Comparison of ENCODE assay signal across 10 cellular contexts in genomic region chr6:160348209-160348551, GRCh38. TPM values are rescaled to one million over a fixed set of nuclear protein-coding genes. Genes with fewer than 3 reads are reported as not detected.
DNase-seq lines count a peak whose midpoint lies in the region; ATAC-seq, FAIRE-seq and TF ChIP-seq lines count a peak whose summit lies in the region.
"Had no signal": no experiment of that assay in that cellular context is flagged by ENCODE, and none has a peak within 500 bp of the region (broad histone marks: within the 10 kb centered on the region; RNA-seq: fewer than 3 reads in every experiment).

TSS of gene SLC22A3 (plus strand) at chr6:160348378. CDS start at chr6:160348420, 42 bp downstream.

- TF ChIP-seq CTCF in HFF-Myc (IDR thresholded peaks at IDR 0.05; ENCODE audit: low read depth, low read length, missing control alignments) (no peak), breast epithelium (IDR thresholded peaks at IDR 0.05) (no peak)

- no peak for FAIRE-seq in urothelium cell line (lab: Jason Lieb, UNC)
- FAIRE-seq: K562 had no signal

- intact Hi-C loops in breast epithelium (cut with DNase I; ENCODE audit: low total_unique reads), result no loop called here

- H3K27ac ChIP-seq in breast epithelium, result peak within 1 kb of the TSS in 1 of 2 donors; percentile 45

- no peaks in the 10 kb centered on the region for H3K9me3 ChIP-seq in breast epithelium

- no peak for TF ChIP-seq POLR2A in breast epithelium (IDR thresholded peaks at IDR 0.05)

- H3K4me1 ChIP-seq in breast epithelium, result no peaks in the 10 kb centered on the region

- peaks cover 0 to 15% of the 10 kb centered on the region in 2 donors for H3K27me3 ChIP-seq in breast epithelium

- no peaks in the 10 kb centered on the region for H3K36me3 ChIP-seq in breast epithelium

- no peak for ATAC-seq in GM18858 (IDR thresholded peaks at IDR 0.05; ENCODE audit: unreplicated experiment)
- ATAC-seq: K562 had no signal

- H3K4me3 ChIP-seq in HFF-Myc (replicated peaks; ENCODE audit: low read depth, low read length) (peak within 1 kb of the TSS; percentile 23), breast epithelium (peak within 1 kb of the TSS; percentile 51 to 75 (median 60)), skeletal muscle cell (ENCODE audit: low read depth, low read length) (peak within 1 kb of the TSS; percentile 56)
- H3K4me3 ChIP-seq: K562 had no signal

- DNase-seq in HFF-Myc (ENCODE audit: extremely low read depth, low read depth), result no peak
- no peak for DNase-seq in breast epithelium (ENCODE audit: low spot score in 2 of 2)
- peak; percentile 4 for DNase-seq in iris pigment epithelial cell (ENCODE audit: low read depth)
- DNase-seq in skeletal muscle cell (ENCODE audit: low read depth), result no peak
- DNase-seq in urothelium cell line (ENCODE audit: low spot score), result no peak
- DNase-seq in occipital lobe (lab: John Stamatoyannopoulos, UW), result no peak
- no peak for DNase-seq in DMS153 treated with DMSO at 0.1 percent for 48 hours (lab: John Stamatoyannopoulos, UW; ENCODE audit: unreplicated experiment)
- DNase-seq: activated CD4-positive, alpha-beta T cell treated with anti-CD3 and anti-CD28 coated beads, Interleukin-2, amount 10 ng/mL, durations not matched to agents 7 days and 5 days had no signal

RNA-seq across cellular contexts. Expression of gene SLC22A3, which starts in this region (rescaled TPM):
- total RNA-seq in breast epithelium (10 to 100 TPM in 1 of 3 donors, 1 to 10 TPM in 2; 3.4 to 13.1 (median 5.9) TPM), occipital lobe (3.7 TPM)
- total RNA-seq: activated CD4-positive, alpha-beta T cell treated with anti-CD3 and anti-CD28 coated beads, Interleukin-2, amount 10 ng/mL, durations not matched to agents 7 days and 5 days; K562 had no signal
